9 cellular contexts compared by ENCODE assay signal in genomic region chr2:126644630-126645191, GRCh38. TPM values are rescaled to one million over a fixed set of nuclear protein-coding genes. Genes with fewer than 3 reads are reported as not detected.
DNase-seq lines count a peak whose midpoint lies in the region; ATAC-seq and TF ChIP-seq lines count a peak whose summit lies in the region.
"Had no signal": no experiment of that assay in that cellular context is flagged by ENCODE, and none has a peak within 500 bp of the region (broad histone marks: within the 10 kb centered on the region; RNA-seq: fewer than 3 reads in every experiment).

No MANE protein-coding gene starts in this region.

- H3K4me1 ChIP-seq in uterus: no peaks in the 10 kb centered on the region
- H3K4me1 ChIP-seq in right cardiac atrium (ENCODE audit: control insufficient read depth, insufficient read depth, low read length): no peaks in the 10 kb centered on the region

- no peak overlapping the region for H3K27ac ChIP-seq in uterus
- no peak overlapping the region for H3K27ac ChIP-seq in right cardiac atrium (ENCODE audit: low read length)

- H3K27me3 ChIP-seq in uterus: no peaks in the 10 kb centered on the region
- H3K27me3 ChIP-seq in right cardiac atrium (ENCODE audit: control insufficient read depth, insufficient read depth): no peaks in the 10 kb centered on the region

- no peaks in the 10 kb centered on the region for H3K9me3 ChIP-seq in uterus
- no peaks in the 10 kb centered on the region for H3K9me3 ChIP-seq in right cardiac atrium (ENCODE audit: control insufficient read depth, low read length)

- H3K36me3 ChIP-seq in uterus: no peaks in the 10 kb centered on the region

- ATAC-seq in GM18519 (IDR thresholded peaks at IDR 0.05; ENCODE audit: low FRiP score, unreplicated experiment) (peak; percentile 89), GM21737 (IDR thresholded peaks at IDR 0.05; ENCODE audit: unreplicated experiment) (peak; percentile 79), HG03521 (IDR thresholded peaks at IDR 0.05; ENCODE audit: unreplicated experiment) (peak; percentile 82), right cardiac atrium (no peak)

- intact Hi-C loops in uterus (cut with DNase I; ENCODE audit: low total_unique reads) (no loop called here), right cardiac atrium (cut with DNase I) (no loop called here)

- no peak for TF ChIP-seq CTCF in fibroblast of the aortic adventitia (IDR thresholded peaks at IDR 0.05; ENCODE audit: insufficient read depth, low read length)
- no peak for TF ChIP-seq CTCF in uterus (IDR thresholded peaks at IDR 0.05)

- H3K4me3 ChIP-seq in fibroblast of the aortic adventitia (ENCODE audit: low read depth, low read length) (no peak overlapping the region), uterus (no peak overlapping the region), right cardiac atrium (ENCODE audit: low read length) (no peak overlapping the region)

- 33% methylated on average over 2 of the region's 2 CpGs for WGBS in right cardiac atrium

- TF ChIP-seq POLR2A in uterus (IDR thresholded peaks at IDR 0.05): no peak

- DNase-seq in fibroblast of the aortic adventitia (ENCODE audit: low read depth) (peak; percentile 16), uterus (no peak), NCI-H187 treated with DMSO at 0.1 percent for 48 hours (lab: John Stamatoyannopoulos, UW) (no peak), iPS-NIHi7 (ENCODE audit: extremely low spot score) (no peak), right cardiac atrium (no peak)
- DNase-seq: activated naive CD4-positive, alpha-beta T cell treated with anti-CD3 and anti-CD28 coated beads for 36 hours had no signal

RNA-seq across cellular contexts. Expression of gene GYPC, which starts 11.2 kb away (rescaled TPM):
- total RNA-seq in fibroblast of the aortic adventitia (ENCODE audit: low replicate concordance): 38.7 and 62.7 TPM in 2 replicates
- total RNA-seq in uterus: 10 to 100 TPM; 35.1 to 75.0 (median 57.8) TPM
- total RNA-seq in right cardiac atrium: 10 to 100 TPM; 83.2 to 98.1 (median 88.3) TPM
- polyA plus RNA-seq in right cardiac atrium: 113 TPM

Comparison
In these comparisons a context has a peak if more than half of its experiments do, and no peak if none do; other contexts are left out.
1. ATAC-seq: peak in GM18519 (single experiment), GM21737 (single experiment) and HG03521 (single experiment); none in right cardiac atrium (0 of 2).